10 cellular contexts compared by ENCODE assay signal in genomic region chr19:43759515-43759914, GRCh38. TPM values are rescaled to one million over a fixed set of nuclear protein-coding genes. Genes with fewer than 3 reads are reported as not detected.
DNase-seq lines count a peak whose midpoint lies in the region; ATAC-seq lines count a peak whose summit lies in the region.
"Had no signal": no experiment of that assay in that cellular context is flagged by ENCODE, and none has a peak within 500 bp of the region (broad histone marks: within the 10 kb centered on the region; RNA-seq: fewer than 3 reads in every experiment).

No MANE protein-coding gene starts in this region.

- POLR2A ChIA-PET in activated CD4-positive, alpha-beta memory T cell treated with anti-CD3 and anti-CD28 coated beads for 36 hours (lab: Charles Lee), result no interaction called here

- H3K27ac ChIP-seq in mesendoderm (ENCODE audit: low read depth, low read length), result no peak overlapping the region
- H3K27ac ChIP-seq: KMS-11 had no signal

- no peak for ATAC-seq in HG02610 (IDR thresholded peaks at IDR 0.05; ENCODE audit: unreplicated experiment)

- H2BK15ac ChIP-seq in mesendoderm (replicated peaks; ENCODE audit: low read depth), result no peak overlapping the region

- H3K4me3 Mint-ChIP-seq in activated CD4-positive, alpha-beta memory T cell treated with anti-CD3 and anti-CD28 coated beads for 36 hours, result no peak overlapping the region

- H4K8ac ChIP-seq in mesendoderm (ENCODE audit: low read depth, low read length), result no peak overlapping the region

- peaks cover 27% of the 10 kb centered on the region for H3K36me3 Mint-ChIP-seq in activated CD4-positive, alpha-beta memory T cell treated with anti-CD3 and anti-CD28 coated beads for 36 hours

- no peaks in the 10 kb centered on the region for H3K79me1 ChIP-seq in mesendoderm (ENCODE audit: low read length)

- H3K27me3 Mint-ChIP-seq in activated CD4-positive, alpha-beta memory T cell treated with anti-CD3 and anti-CD28 coated beads for 36 hours, result no peaks in the 10 kb centered on the region

- no peak overlapping the region for H3K4ac ChIP-seq in mesendoderm (ENCODE audit: low read depth, low read length)

- H3K56ac ChIP-seq in mesendoderm (ENCODE audit: low read length), result no peak overlapping the region

- intact Hi-C loops in activated CD4-positive, alpha-beta memory T cell treated with anti-CD3 and anti-CD28 coated beads for 36 hours (cut with micrococcal nuclease), result loop anchor here (10.0 kb wide), 1 partner anchor 985 kb away; the partner anchor contains the start of gene BCL3

- peak overlapping the region; percentile 14 for H3K27ac Mint-ChIP-seq in activated CD4-positive, alpha-beta memory T cell treated with anti-CD3 and anti-CD28 coated beads for 36 hours

- no peaks in the 10 kb centered on the region for H3K9me3 Mint-ChIP-seq in activated CD4-positive, alpha-beta memory T cell treated with anti-CD3 and anti-CD28 coated beads for 36 hours

- H3K4me1 ChIP-seq in mesendoderm (ENCODE audit: control insufficient read depth, low read depth, low read length), result no peaks in the 10 kb centered on the region

- H2BK5ac ChIP-seq in mesendoderm (ENCODE audit: low read length), result no peak overlapping the region

- no CpG with 5 or more reads among the region's 5 CpGs for WGBS in mesendoderm (ENCODE audit: extremely low coverage, insufficient coverage, low lambda C conversion rate)

- no peak overlapping the region for H3K4me3 ChIP-seq in mesendoderm (ENCODE audit: low read length)

- no peak overlapping the region for H3K4me2 ChIP-seq in mesendoderm (ENCODE audit: low read length)
- H3K4me2 ChIP-seq: KMS-11 had no signal

- H2BK120ac ChIP-seq in mesendoderm (ENCODE audit: low read depth, low read length), result no peak overlapping the region

- no peak overlapping the region for H2AK5ac ChIP-seq in mesendoderm (ENCODE audit: low read length)

- H3K79me2 ChIP-seq in mesendoderm (ENCODE audit: control insufficient read depth, insufficient read depth, low read length), result no peaks in the 10 kb centered on the region

- no peaks in the 10 kb centered on the region for H3K36me3 ChIP-seq in mesendoderm (ENCODE audit: control insufficient read depth, insufficient read depth, low read length)

- H4K5ac ChIP-seq in mesendoderm (ENCODE audit: low read length), result no peak overlapping the region

- no peak overlapping the region for H3K23ac ChIP-seq in mesendoderm (ENCODE audit: low read length)

- peaks cover 57% of the 10 kb centered on the region for H3K4me1 Mint-ChIP-seq in activated CD4-positive, alpha-beta memory T cell treated with anti-CD3 and anti-CD28 coated beads for 36 hours (ENCODE audit: low read depth)

- no peak overlapping the region for H3K18ac ChIP-seq in mesendoderm (ENCODE audit: low read length)

- DNase-seq in DMS114 treated with DMSO at 0.1 percent for 48 hours (lab: John Stamatoyannopoulos, UW; ENCODE audit: unreplicated experiment), result peak; percentile 10
- DNase-seq in HT-29 (ENCODE audit: low spot score), result peak; percentile 72
- no peak for DNase-seq in activated CD4-positive, alpha-beta memory T cell treated with anti-CD3 and anti-CD28 coated beads for 36 hours
- peak; percentile 37 for DNase-seq in mesendoderm
- no peak for DNase-seq in NCI-H82 (lab: John Stamatoyannopoulos, UW)
- DNase-seq in stimulated activated CD4-positive, alpha-beta T cell treated with anti-CD3 and anti-CD28 coated beads, Interleukin-4, amount 100 ng/mL, for 1 hour, result no peak
- no peak for DNase-seq in stimulated activated CD4-positive, alpha-beta T cell treated with anti-CD3 and anti-CD28 coated beads, Interleukin-1b, Interleukin-23, amount 100 ng/mL, for 48 hours
- DNase-seq: activated T-cell treated with anti-CD3 and anti-CD28 coated beads, Interleukin-2, amount 50 U/mL, for 1 hour had no signal

- H3K27me3 ChIP-seq in mesendoderm (ENCODE audit: insufficient read depth, low read length, poor library complexity), result no peaks in the 10 kb centered on the region

- H3K9ac ChIP-seq in mesendoderm (ENCODE audit: low read length), result no peak overlapping the region
- H3K9ac ChIP-seq: KMS-11 had no signal

- CTCF ChIA-PET in activated CD4-positive, alpha-beta memory T cell treated with anti-CD3 and anti-CD28 coated beads for 36 hours (lab: Charles Lee), result interaction anchor here (1.3 kb wide), 1 partner anchor 11 kb away, joined by 4 read pairs; no protein-coding TSS in a partner anchor

RNA-seq across cellular contexts. Expression of gene SMG9, which starts 4.8 kb away (rescaled TPM):
- total RNA-seq in HT-29 (2014; rRNA removed; shearing (Covaris generic)), result 89.4 and 99.7 TPM in 2 replicates
- 10 to 100 TPM; 58.2 to 58.3 TPM for total RNA-seq in activated CD4-positive, alpha-beta memory T cell treated with anti-CD3 and anti-CD28 coated beads for 36 hours
- polyA plus RNA-seq in mesendoderm (2013, experiment 1 of 2), result 12.2 TPM
- polyA plus RNA-seq in mesendoderm (2013, experiment 2 of 2), result 11.9 TPM

RNA-seq across cellular contexts. Expression of gene KCNN4, which starts 21.3 kb away (rescaled TPM):
- 0.44 TPM in 1 of 2 replicates, not detected in the other for total RNA-seq in HT-29 (2014; rRNA removed; shearing (Covaris generic))
- 100 to 1,000 TPM; 120 to 130 TPM for total RNA-seq in activated CD4-positive, alpha-beta memory T cell treated with anti-CD3 and anti-CD28 coated beads for 36 hours
- not detected for polyA plus RNA-seq in mesendoderm (2013, experiment 1 of 2)
- polyA plus RNA-seq in mesendoderm (2013, experiment 2 of 2), result 0.04 TPM

RNA-seq across cellular contexts. Expression of gene LYPD5, which starts 42.7 kb away (rescaled TPM):
- total RNA-seq in HT-29 (2014; rRNA removed; shearing (Covaris generic)), result 0.05 and 0.23 TPM in 2 replicates
- 1 to 10 TPM in 1 of 2 experiments, under 1 TPM in 1; 0.62 to 1.2 TPM for total RNA-seq in activated CD4-positive, alpha-beta memory T cell treated with anti-CD3 and anti-CD28 coated beads for 36 hours
- polyA plus RNA-seq in mesendoderm (2013, experiment 1 of 2), result 0.24 TPM
- polyA plus RNA-seq in mesendoderm (2013, experiment 2 of 2), result 0.15 TPM

RNA-seq across cellular contexts. Expression of gene IRGC, which starts 43.6 kb away (rescaled TPM):
- total RNA-seq in HT-29 (2014; rRNA removed; shearing (Covaris generic)), result 0.08 TPM in 1 of 2 replicates, not detected in the other
- total RNA-seq in activated CD4-positive, alpha-beta memory T cell treated with anti-CD3 and anti-CD28 coated beads for 36 hours, result not detected
- polyA plus RNA-seq in mesendoderm (2013, experiment 1 of 2), result not detected
- polyA plus RNA-seq in mesendoderm (2013, experiment 2 of 2), result not detected

Comparison
In these comparisons a context has a peak if more than half of its experiments do, and no peak if none do; other contexts are left out.
1. DNase-seq: peak in DMS114 treated with DMSO at 0.1 percent for 48 hours (single experiment), HT-29 (single experiment) and mesendoderm (single experiment); none in activated CD4-positive, alpha-beta memory T cell treated with anti-CD3 and anti-CD28 coated beads for 36 hours (single experiment), NCI-H82 (single experiment), stimulated activated CD4-positive, alpha-beta T cell treated with anti-CD3 and anti-CD28 coated beads, Interleukin-4, amount 100 ng/mL, for 1 hour (single experiment) and stimulated activated CD4-positive, alpha-beta T cell treated with anti-CD3 and anti-CD28 coated beads, Interleukin-1b, Interleukin-23, amount 100 ng/mL, for 48 hours (single experiment).
2. RNA of gene KCNN4, which starts 21.3 kb away (total RNA-seq): 120 to 130 TPM in activated CD4-positive, alpha-beta memory T cell treated with anti-CD3 and anti-CD28 coated beads for 36 hours; 0.44 TPM in HT-29; every median in the first group is over 10 times any median in the second.